In the genomic region with DNA sequence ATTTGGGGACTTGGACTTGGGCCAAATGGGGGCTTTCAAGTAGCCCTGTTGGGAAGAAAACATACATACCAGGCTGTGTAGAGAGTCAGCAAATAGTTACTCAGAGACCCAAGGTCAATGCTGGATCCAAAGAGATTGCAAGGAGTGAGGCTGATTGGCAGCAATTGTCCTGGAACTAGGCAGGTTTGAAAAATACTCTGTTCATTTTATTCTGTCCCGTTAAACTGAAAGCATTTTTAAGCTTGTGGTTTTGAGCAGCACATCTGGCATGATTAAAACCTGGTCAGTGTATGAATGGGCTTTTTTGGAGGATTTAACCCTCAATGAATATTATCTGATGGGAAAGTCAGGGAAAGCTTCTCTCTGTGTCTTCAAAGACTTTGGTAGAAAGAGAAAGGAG, we compare ENCODE assay signal across 19 cellular contexts.
DNase-seq lines count a peak whose midpoint lies in the region; ATAC-seq and TF ChIP-seq lines count a peak whose summit lies in the region.
"Had no signal": no experiment of that assay in that cellular context is flagged by ENCODE, and none has a peak within 500 bp of the region (broad histone marks: within the 10 kb centered on the region; RNA-seq: fewer than 3 reads in every experiment).

No MANE protein-coding gene starts in this region.

- H3T11ph ChIP-seq in H9 (ENCODE audit: low read length) = no peak overlapping the region

- peak overlapping the region in 1 of 2 experiments; percentile 99; a peak in 2 of 4 replicates for H3K27ac ChIP-seq in SK-N-SH (ENCODE audit: low read depth in 2 of 2, low read length in 1 of 2)
- peak overlapping the region; percentile 92 for H3K27ac ChIP-seq in RWPE2 (ENCODE audit: poor library complexity, severe bottlenecking)
- no peak overlapping the region for H3K27ac ChIP-seq in H9 (ENCODE audit: insufficient read length, low read depth, low read length)
- H3K27ac ChIP-seq in A673 (ENCODE audit: low read depth, low read length, poor library complexity, severe bottlenecking) = no peak overlapping the region
- H3K27ac ChIP-seq: 22Rv1, body of pancreas, tibial artery, VCaP had no signal

- H3K14ac ChIP-seq in H9 (ENCODE audit: insufficient read depth, low read length) = no peak overlapping the region

- no peak overlapping the region for H2BK15ac ChIP-seq in H9 (ENCODE audit: low read depth, low read length)

- no peak overlapping the region for H2BK120ac ChIP-seq in H9 (ENCODE audit: low read depth, low read length, poor library complexity, severe bottlenecking)

- H3K27me3 ChIP-seq in SK-N-SH (ENCODE audit: insufficient read depth) (no peaks in the 10 kb centered on the region), RWPE2 (ENCODE audit: insufficient read depth, poor library complexity, severe bottlenecking) (no peaks in the 10 kb centered on the region), H9 (ENCODE audit: insufficient read depth, low read length) (no peaks in the 10 kb centered on the region), A673 (replicated peaks; ENCODE audit: insufficient read depth, low read depth, low read length, poor library complexity) (no peaks in the 10 kb centered on the region)
- H3K27me3 ChIP-seq: body of pancreas, tibial artery had no signal

- H3K4me2 ChIP-seq in SK-N-SH (peak overlapping the region; percentile 14; the same call in 1 of the 2 replicates), H9 (ENCODE audit: insufficient read depth, insufficient read length, low read length) (no peak overlapping the region)

- H2AK5ac ChIP-seq in H9 (ENCODE audit: insufficient read length, low read length) = no peak overlapping the region

- no peak overlapping the region for H2BK20ac ChIP-seq in H9 (ENCODE audit: low read depth, low read length, poor library complexity, severe bottlenecking)

- TF ChIP-seq RAD21 in SK-N-SH (IDR thresholded peaks at IDR 0.05; ENCODE audit: low read length) = no peak

- no peak overlapping the region for H3K18ac ChIP-seq in H9 (ENCODE audit: insufficient read length, low read depth, low read length)

- DNase-seq in SK-N-SH (no peak), RWPE2 (ENCODE audit: low spot score) (no peak), fibroblast of peridontal ligament (ENCODE audit: extremely low read depth) (peak; percentile 84), HPDE6-E6E7 (ENCODE audit: extremely low spot score) (no peak), epidermal melanocyte (ENCODE audit: insufficient read length, low spot score) (no peak), H9 (no peak), A673 (ENCODE audit: low spot score) (no peak)
- DNase-seq: activated CD8-positive, alpha-beta memory T cell treated with anti-CD3 and anti-CD28 coated beads for 24 hours; activated effector memory CD4-positive, alpha-beta T cell treated with anti-CD3 and anti-CD28 coated beads, Interleukin-2, amount 50 U/mL, for 16 hours; body of pancreas; effector memory CD4-positive, alpha-beta T cell; naive thymus-derived CD8-positive, alpha-beta T cell; NCI-H2227 treated with DMSO at 0.1 percent for 48 hours; stimulated activated CD4-positive, alpha-beta T cell treated with anti-CD3 and anti-CD28 coated beads, Interleukin-1b, Interleukin-23, amount 100 ng/mL, for 48 hours; tibial artery had no signal

- H4K5ac ChIP-seq in H9 (ENCODE audit: insufficient read length, low read depth, low read length) = no peak overlapping the region

- H3K56ac ChIP-seq in H9 (ENCODE audit: insufficient read length, low read depth, low read length) = no peak overlapping the region

- H3K9me3 ChIP-seq in SK-N-SH (no peaks in the 10 kb centered on the region), RWPE2 (ENCODE audit: severe bottlenecking) (no peaks in the 10 kb centered on the region), H9 (ENCODE audit: control insufficient read depth, low read depth, low read length) (no peaks in the 10 kb centered on the region), A673 (ENCODE audit: low read depth, low read length, poor library complexity, severe bottlenecking) (no peaks in the 10 kb centered on the region)
- H3K9me3 ChIP-seq: body of pancreas, tibial artery had no signal

- no peaks in the 10 kb centered on the region for H3K23me2 ChIP-seq in H9 (ENCODE audit: insufficient read length, low read depth, low read length, poor library complexity, severe bottlenecking)

- CTCF ChIA-PET in SK-N-SH (lab: Yijun Ruan, JAX) (no interaction called here), A673 (lab: Charles Lee) (no interaction called here)

- peaks cover 10 to 15% of the 10 kb centered on the region in 2 experiments for H3K4me1 Mint-ChIP-seq in H9
- H3K4me1 Mint-ChIP-seq: naive thymus-derived CD8-positive, alpha-beta T cell had no signal

- peaks cover 0 to 4% of the 10 kb centered on the region in 2 experiments; a peak in 2 of 5 replicates for H3K9me3 Mint-ChIP-seq in H9

- H3K27ac Mint-ChIP-seq in H9 = no peak overlapping the region
- H3K27ac Mint-ChIP-seq: naive thymus-derived CD8-positive, alpha-beta T cell had no signal

- H3K4me1 ChIP-seq in SK-N-SH (ENCODE audit: control insufficient read depth in 1 of 2, insufficient read depth in 2 of 2, low read depth in 1 of 2, low read length in 1 of 2) (peaks cover 0 to 50% of the 10 kb centered on the region in 2 experiments; a peak in 3 of 4 replicates), RWPE2 (ENCODE audit: insufficient read depth, poor library complexity, severe bottlenecking) (peaks cover 27% of the 10 kb centered on the region), H9 (ENCODE audit: insufficient read depth, low read length) (0 out of 2 replicates have a peak, but pooled peaks cover 2% of the 10 kb centered on the region), A673 (ENCODE audit: insufficient read depth, low read length, poor library complexity, severe bottlenecking) (peaks cover 10% of the 10 kb centered on the region)
- H3K4me1 ChIP-seq: body of pancreas had no signal

- no peak overlapping the region for H2BK12ac ChIP-seq in H9 (ENCODE audit: insufficient read length, low read depth, low read length)

- H3K23ac ChIP-seq in H9 (ENCODE audit: insufficient read length, low read depth, low read length) = no peak overlapping the region

- no peak for TF ChIP-seq EP300 in SK-N-SH (IDR thresholded peaks at IDR 0.05; ENCODE audit: borderline replicate concordance in 1 of 2, low read depth in 1 of 2, low read length in 1 of 2)

- no peak overlapping the region for H2BK5ac ChIP-seq in H9 (ENCODE audit: insufficient read length, low read length)

- intact Hi-C loops in A673 (cut with micrococcal nuclease; ENCODE audit: unreplicated experiment) = no loop called here

- no peaks in the 10 kb centered on the region for H3K36me3 ChIP-seq in SK-N-SH (replicated peaks in 1 of 2; ENCODE audit: control insufficient read depth in 1 of 2, insufficient read depth in 2 of 2, low read length in 1 of 2)
- no peaks in the 10 kb centered on the region for H3K36me3 ChIP-seq in RWPE2 (ENCODE audit: low read depth)
- H3K36me3 ChIP-seq in A673 (ENCODE audit: insufficient read depth, low read length, poor library complexity, severe bottlenecking) = no peaks in the 10 kb centered on the region
- H3K36me3 ChIP-seq: tibial artery had no signal

- H3K9ac ChIP-seq in SK-N-SH (peak overlapping the region; percentile 57), H9 (ENCODE audit: extremely low read depth, insufficient read length, low read length) (no peak overlapping the region)

- 0 out of 7 replicates have a peak, but pooled peaks cover 0 to 4% (median 0%) of the 10 kb centered on the region in 3 experiments for H3K36me3 Mint-ChIP-seq in H9 (ENCODE audit: insufficient read depth in 1 of 3, low read depth in 3 of 3)

- H3K79me1 ChIP-seq in H9 (ENCODE audit: insufficient read depth, low read depth, low read length, poor library complexity, severe bottlenecking) = no peaks in the 10 kb centered on the region

- WGBS in SK-N-SH (ENCODE audit: low lambda C conversion rate) = 6% methylated on average over 1 of the region's 1 CpG
- no CpG with 5 or more reads among the region's 1 CpG for WGBS in H9 (ENCODE audit: extremely low coverage, insufficient read length, low lambda C conversion rate)

- H3K9me2 ChIP-seq in SK-N-SH = no peaks in the 10 kb centered on the region

- no peak overlapping the region for H4K91ac ChIP-seq in H9 (ENCODE audit: insufficient read length, low read depth, low read length)

- no peaks in the 10 kb centered on the region; the same call in 1 of the 2 replicates for H3K27me3 Mint-ChIP-seq in H9 (ENCODE audit: low read depth)

- no TSS peak for BruUV-seq in A673 (replicated peaks; lab: Mats Ljungman, UMichigan)

- H2AFZ ChIP-seq in SK-N-SH (ENCODE audit: low read depth) = no peak overlapping the region
- no peak overlapping the region for H2AFZ ChIP-seq in H9 (ENCODE audit: low read length)

- no peak overlapping the region for H3K4ac ChIP-seq in H9 (ENCODE audit: low read depth, low read length)

- no peaks in the 10 kb centered on the region for H3K79me2 ChIP-seq in SK-N-SH (ENCODE audit: insufficient read depth)
- no peaks in the 10 kb centered on the region for H3K79me2 ChIP-seq in H9 (ENCODE audit: insufficient read depth, low read length)

- H4K20me1 ChIP-seq in SK-N-SH (ENCODE audit: insufficient read depth) (no peaks in the 10 kb centered on the region), H9 (ENCODE audit: control insufficient read depth, insufficient read depth, insufficient read length) (no peaks in the 10 kb centered on the region)

- TF ChIP-seq CTCF in SK-N-SH (IDR thresholded peaks at IDR 0.05) (no peak), RWPE2 (IDR thresholded peaks at IDR 0.05; ENCODE audit: poor library complexity, severe bottlenecking) (no peak), H9 (conservative IDR thresholded peaks at IDR 0.05) (no peak), A673 (conservative IDR thresholded peaks at IDR 0.05; ENCODE audit: low read depth, low read length) (no peak)

- H3K4me3 Mint-ChIP-seq in H9 = no peak overlapping the region
- H3K4me3 Mint-ChIP-seq: naive thymus-derived CD8-positive, alpha-beta T cell had no signal

- H4K8ac ChIP-seq in H9 (replicated peaks; ENCODE audit: insufficient read length, low read depth, low read length) = no peak overlapping the region

- no peak for ATAC-seq in SK-N-SH treated with all-trans-retinoic acid at 6 μM for 48 hours
- ATAC-seq in RWPE2 (ENCODE audit: low read depth) = no peak
- ATAC-seq: left lobe of liver; naive thymus-derived CD8-positive, alpha-beta T cell had no signal

- H3K4me3 ChIP-seq in SK-N-SH (ENCODE audit: low read depth in 2 of 2, low read length in 1 of 2) = no peak overlapping the region
- H3K4me3 ChIP-seq in RWPE2 (ENCODE audit: severe bottlenecking) = no peak overlapping the region
- no peak overlapping the region for H3K4me3 ChIP-seq in A673 (ENCODE audit: low read depth, low read length, poor library complexity, severe bottlenecking)
- H3K4me3 ChIP-seq: body of pancreas, tibial artery had no signal

- POLR2A ChIA-PET in SK-N-SH (lab: Yijun Ruan, JAX) = no interaction called here
- POLR2A ChIA-PET in A673 (lab: Charles Lee; ENCODE audit: low non-redundant PET) = no interaction called here

- H3F3A ChIP-seq in SK-N-SH (replicated peaks; ENCODE audit: insufficient read depth) = peaks cover 27% of the 10 kb centered on the region
